1 cellular context compared by ENCODE assay signal in genomic region chr7:148909560-148909959, GRCh38.
TF ChIP-seq lines count a peak whose summit lies in the region.

No MANE protein-coding gene starts in this region.

TF ChIP-seq in K562, 482 proteins besides CTCF, POLR2A, EP300 and RAD21:
- TF ChIP-seq HNRNPLL (IDR thresholded peaks at IDR 0.05; ENCODE audit: low read depth, low read length, poor library complexity, severe bottlenecking): no peak
- no peak for TF ChIP-seq SP2 (IDR thresholded peaks at IDR 0.05; ENCODE audit: extremely low read depth, low read depth, low read length, poor library complexity, severe bottlenecking)
- no peak; the same call in 1 of the 2 replicates for TF ChIP-seq CEBPG (CRISPR knock-in tag; IDR thresholded peaks at IDR 0.05)
- peak in 1 of 2 experiments; percentile 70; a peak in 2 of 4 replicates for TF ChIP-seq CEBPG (tag; conservative IDR thresholded peaks at IDR 0.05 in 1 of 2, IDR thresholded peaks at IDR 0.05 in 1 of 2)
- TF ChIP-seq GABPB2 (CRISPR knock-in tag; conservative IDR thresholded peaks at IDR 0.05): no peak
- TF ChIP-seq ATF2 (CRISPR knock-in tag; IDR thresholded peaks at IDR 0.05): no peak
- TF ChIP-seq NR1H2 (CRISPR knock-in tag; IDR thresholded peaks at IDR 0.05): no peak
- TF ChIP-seq NFE2L1 (tag; IDR thresholded peaks at IDR 0.05; ENCODE audit: borderline replicate concordance, low read depth): no peak
- no peak for TF ChIP-seq ZNF589 (CRISPR knock-in tag; IDR thresholded peaks at IDR 0.05; ENCODE audit: low read depth)
- no peak for TF ChIP-seq HNRNPH1 (optimal IDR thresholded peaks at IDR 0.05; ENCODE audit: low read depth, low read length)
- no peak for TF ChIP-seq BACH1 (tag; IDR thresholded peaks at IDR 0.05)
- no peak for TF ChIP-seq ZNF583 (CRISPR knock-in tag; IDR thresholded peaks at IDR 0.05)
- no peak for TF ChIP-seq ZNF436 (CRISPR knock-in tag; IDR thresholded peaks at IDR 0.05)
- no peak for TF ChIP-seq NUFIP1 (IDR thresholded peaks at IDR 0.05; ENCODE audit: partially characterized antibody)
- peak; percentile 14 for TF ChIP-seq MEIS2 (IDR thresholded peaks at IDR 0.05; ENCODE audit: partially characterized antibody)
- TF ChIP-seq TBP (optimal IDR thresholded peaks at IDR 0.05; ENCODE audit: low read depth, low read length): no peak
- no peak for TF ChIP-seq TCFL5 (CRISPR knock-in tag; conservative IDR thresholded peaks at IDR 0.05)
